Comparison of ENCODE assay signal across 1 cellular context in the genomic region with DNA sequence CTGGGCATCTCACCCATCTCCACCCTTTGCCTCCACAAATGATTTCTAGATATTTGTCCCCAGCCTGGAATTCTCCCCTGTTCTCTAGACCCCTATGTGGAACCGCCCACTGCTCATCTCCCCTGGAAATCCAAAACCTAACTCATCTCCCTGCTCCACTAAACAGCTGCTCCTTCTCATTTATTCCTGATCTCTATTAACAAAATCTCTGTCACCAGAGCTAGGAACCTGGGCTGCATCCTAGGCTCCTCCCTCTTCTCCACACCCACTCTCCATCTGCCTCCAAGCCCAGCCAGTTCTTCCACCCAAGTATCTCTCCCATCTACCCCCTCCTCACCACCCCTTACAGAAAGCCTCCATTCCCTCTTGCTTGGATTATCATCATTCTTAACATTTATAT.
TF ChIP-seq lines count a peak whose summit lies in the region.

No MANE protein-coding gene starts in this region.

TF ChIP-seq in HEK293, 187 proteins besides CTCF, POLR2A, EP300 and RAD21 (continued from another document):
- TF ChIP-seq ZNF132 (tag by site-specific recombination; IDR thresholded peaks at IDR 0.05; ENCODE audit: borderline replicate concordance) (no peak), ZNF341 (tag by site-specific recombination; IDR thresholded peaks at IDR 0.05; ENCODE audit: low read depth) (peak; percentile 21; the same call in 1 of the 2 replicates), ZFHX2 (tag by site-specific recombination; conservative IDR thresholded peaks at IDR 0.05) (peak; percentile 65), SETDB1 (IDR thresholded peaks at IDR 0.05; ENCODE audit: insufficient read length, low read length) (no peak), ZNF37A (tag by site-specific recombination; IDR thresholded peaks at IDR 0.05) (no peak), ZNF514 (tag by site-specific recombination; IDR thresholded peaks at IDR 0.05) (no peak), ZNF670 (tag by site-specific recombination; IDR thresholded peaks at IDR 0.05; ENCODE audit: low read depth) (no peak), EGR2 (tag by site-specific recombination; IDR thresholded peaks at IDR 0.05; ENCODE audit: low read depth) (peak; percentile 44), REPIN1 (tag by site-specific recombination; IDR thresholded peaks at IDR 0.05; ENCODE audit: low read depth) (no peak)
- TF ChIP-seq, protein P1, sequence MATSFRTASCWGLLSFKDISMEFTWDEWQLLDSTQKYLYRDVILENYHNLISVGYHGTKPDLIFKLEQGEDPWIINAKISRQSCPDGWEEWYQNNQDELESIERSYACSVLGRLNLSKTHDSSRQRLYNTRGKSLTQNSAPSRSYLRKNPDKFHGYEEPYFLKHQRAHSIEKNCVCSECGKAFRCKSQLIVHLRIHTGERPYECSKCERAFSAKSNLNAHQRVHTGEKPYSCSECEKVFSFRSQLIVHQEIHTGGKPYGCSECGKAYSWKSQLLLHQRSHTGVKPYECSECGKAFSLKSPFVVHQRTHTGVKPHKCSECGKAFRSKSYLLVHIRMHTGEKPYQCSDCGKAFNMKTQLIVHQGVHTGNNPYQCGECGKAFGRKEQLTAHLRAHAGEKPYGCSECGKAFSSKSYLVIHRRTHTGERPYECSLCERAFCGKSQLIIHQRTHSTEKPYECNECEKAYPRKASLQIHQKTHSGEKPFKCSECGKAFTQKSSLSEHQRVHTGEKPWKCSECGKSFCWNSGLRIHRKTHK (tag by site-specific recombination; IDR thresholded peaks at IDR 0.05), result no peak
- TF ChIP-seq, protein P2, sequence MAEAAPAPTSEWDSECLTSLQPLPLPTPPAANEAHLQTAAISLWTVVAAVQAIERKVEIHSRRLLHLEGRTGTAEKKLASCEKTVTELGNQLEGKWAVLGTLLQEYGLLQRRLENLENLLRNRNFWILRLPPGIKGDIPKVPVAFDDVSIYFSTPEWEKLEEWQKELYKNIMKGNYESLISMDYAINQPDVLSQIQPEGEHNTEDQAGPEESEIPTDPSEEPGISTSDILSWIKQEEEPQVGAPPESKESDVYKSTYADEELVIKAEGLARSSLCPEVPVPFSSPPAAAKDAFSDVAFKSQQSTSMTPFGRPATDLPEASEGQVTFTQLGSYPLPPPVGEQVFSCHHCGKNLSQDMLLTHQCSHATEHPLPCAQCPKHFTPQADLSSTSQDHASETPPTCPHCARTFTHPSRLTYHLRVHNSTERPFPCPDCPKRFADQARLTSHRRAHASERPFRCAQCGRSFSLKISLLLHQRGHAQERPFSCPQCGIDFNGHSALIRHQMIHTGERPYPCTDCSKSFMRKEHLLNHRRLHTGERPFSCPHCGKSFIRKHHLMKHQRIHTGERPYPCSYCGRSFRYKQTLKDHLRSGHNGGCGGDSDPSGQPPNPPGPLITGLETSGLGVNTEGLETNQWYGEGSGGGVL (tag by site-specific recombination; IDR thresholded peaks at IDR 0.05), result peak; percentile 40; the same call in 1 of the 2 replicates
